In the genomic region with DNA sequence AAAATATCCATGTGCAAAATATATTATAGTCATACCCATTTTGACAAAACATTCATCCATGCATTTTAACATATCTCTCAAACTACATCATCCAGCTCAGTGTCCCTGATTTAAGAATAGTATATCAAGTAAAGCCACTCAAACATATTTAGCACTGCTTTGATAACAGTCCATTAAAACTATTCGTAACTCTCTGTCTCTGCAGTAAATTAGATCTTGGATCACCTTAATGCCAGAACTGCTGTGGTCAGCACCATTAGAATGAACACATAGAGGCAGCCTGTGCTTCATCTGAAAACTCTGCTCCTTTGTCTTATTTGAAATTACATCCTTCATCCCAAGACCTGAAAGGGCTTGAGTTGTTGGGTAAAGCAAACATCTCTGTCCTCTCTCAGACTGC, we compare ENCODE assay signal across 21 cellular contexts.
"Had no signal": no experiment of that assay in that cellular context is flagged by ENCODE, and none has a peak within 500 bp of the region (broad histone marks: within the 10 kb centered on the region; RNA-seq: fewer than 3 reads in every experiment).

No MANE protein-coding gene starts in this region.

- H3K36me3 Mint-ChIP-seq: immature natural killer cell; memory B cell; natural killer cell; stimulated activated naive B cell treated with anti-CD40 and anti-IgM and Interleukin-4, amounts not matched to agents 10 μg/mL and 1 μg/mL and 100 μg/mL, for 72 hours had no signal

- H3K4me1 Mint-ChIP-seq: immature natural killer cell; memory B cell; natural killer cell; neural crest cell; stimulated activated naive B cell treated with anti-CD40 and anti-IgM and Interleukin-4, amounts not matched to agents 10 μg/mL and 1 μg/mL and 100 μg/mL, for 72 hours; stimulated activated naive CD8-positive, alpha-beta T cell treated with anti-CD3 and anti-CD28 coated beads, Interleukin-15, amount 100 ng/mL, for 72 hours had no signal

- H3K4me3 Mint-ChIP-seq: immature natural killer cell; memory B cell; natural killer cell; neural crest cell; stimulated activated naive B cell treated with anti-CD40 and anti-IgM and Interleukin-4, amounts not matched to agents 10 μg/mL and 1 μg/mL and 100 μg/mL, for 72 hours; stimulated activated naive CD8-positive, alpha-beta T cell treated with anti-CD3 and anti-CD28 coated beads, Interleukin-15, amount 100 ng/mL, for 72 hours had no signal

- H3K9me3 ChIP-seq: neutrophil, pancreas, right lobe of liver, suprapubic skin, transverse colon, vagina had no signal

- H3K36me3 ChIP-seq: neutrophil, pancreas, right lobe of liver, suprapubic skin, transverse colon, vagina had no signal

- H3K27ac ChIP-seq: dorsolateral prefrontal cortex, neutrophil, pancreas, right lobe of liver, suprapubic skin, transverse colon, vagina had no signal

- FAIRE-seq: frontal cortex, pancreas, small intestine had no signal

- H3K9me3 Mint-ChIP-seq: memory B cell; neural crest cell; stimulated activated naive B cell treated with anti-CD40 and anti-IgM and Interleukin-4, amounts not matched to agents 10 μg/mL and 1 μg/mL and 100 μg/mL, for 72 hours; stimulated activated naive CD8-positive, alpha-beta T cell treated with anti-CD3 and anti-CD28 coated beads, Interleukin-15, amount 100 ng/mL, for 72 hours had no signal

- H3K27ac Mint-ChIP-seq: immature natural killer cell; memory B cell; natural killer cell; stimulated activated naive B cell treated with anti-CD40 and anti-IgM and Interleukin-4, amounts not matched to agents 10 μg/mL and 1 μg/mL and 100 μg/mL, for 72 hours had no signal

- H3K4me3 ChIP-seq: dorsolateral prefrontal cortex, lung, pancreas, right lobe of liver, suprapubic skin, transverse colon, vagina had no signal

- H3K27me3 Mint-ChIP-seq: memory B cell; stimulated activated naive CD8-positive, alpha-beta T cell treated with anti-CD3 and anti-CD28 coated beads, Interleukin-15, amount 100 ng/mL, for 72 hours had no signal

- ATAC-seq: left colon; natural killer cell; right lobe of liver; stimulated activated naive B cell treated with anti-CD40 and anti-IgM and Interleukin-4, amounts not matched to agents 10 μg/mL and 1 μg/mL and 100 μg/mL, for 72 hours; stimulated activated naive CD8-positive, alpha-beta T cell treated with anti-CD3 and anti-CD28 coated beads, Interleukin-15, amount 100 ng/mL, for 72 hours had no signal

- H3K27me3 ChIP-seq: dorsolateral prefrontal cortex, neutrophil, pancreas, right lobe of liver, suprapubic skin, transverse colon, vagina had no signal

- H3K4me1 ChIP-seq: pancreas, right lobe of liver, suprapubic skin, transverse colon, vagina had no signal

- DNase-seq: dorsolateral prefrontal cortex; effector CD4-positive, alpha-beta T cell; hypothalamus; immature natural killer cell; left colon; natural killer cell; pancreas; right lobe of liver; small intestine; stimulated activated CD4-positive, alpha-beta T cell treated with anti-CD3 and anti-CD28 coated beads, Interleukin-15, amount 100 ng/mL, for 24 hours; stimulated activated CD4-positive, alpha-beta T cell treated with anti-CD3 and anti-CD28 coated beads, Interleukin-2, amount 100 ng/mL, for 48 hours; stimulated activated naive B cell treated with anti-CD40 and anti-IgM and Interleukin-4, amounts not matched to agents 10 μg/mL and 1 μg/mL and 100 μg/mL, for 72 hours; stimulated activated naive CD8-positive, alpha-beta T cell treated with anti-CD3 and anti-CD28 coated beads, Interleukin-15, amount 100 ng/mL, for 72 hours; transverse colon had no signal
